ENCODE assay signal across 22 cellular contexts in the genomic region with DNA sequence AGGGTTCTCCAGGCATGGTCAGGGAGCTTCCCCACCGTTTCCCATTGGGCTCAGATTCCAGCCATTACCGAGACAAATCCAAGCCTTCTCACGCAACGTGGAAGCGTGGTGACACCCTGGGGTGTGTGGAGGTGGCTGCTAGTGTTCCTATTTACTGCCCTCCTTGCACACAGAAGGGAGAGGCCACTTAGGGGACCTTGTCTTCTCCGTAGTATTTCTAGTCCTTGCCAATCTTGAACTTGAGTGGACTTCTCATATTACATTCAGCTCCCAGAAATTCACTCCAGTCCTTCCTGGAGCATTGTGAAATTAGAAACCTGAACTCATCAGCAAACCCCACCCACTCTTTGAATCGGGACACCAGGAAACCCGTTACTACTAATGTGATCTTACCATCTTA.
"Had no signal": no experiment of that assay in that cellular context is flagged by ENCODE, and none has a peak within 500 bp of the region (broad histone marks: within the 10 kb centered on the region; RNA-seq: fewer than 3 reads in every experiment).

No MANE protein-coding gene starts in this region.

- H3K9me3 ChIP-seq: breast epithelium, esophagus squamous epithelium, gastroesophageal sphincter, mucosa of descending colon, right lobe of liver, stomach, suprapubic skin, tibial nerve had no signal

- ATAC-seq: activated naive CD4-positive, alpha-beta T cell treated with anti-CD3 and anti-CD28 coated beads, Interleukin-2, amount 50 U/mL, for 72 hours; gastroesophageal sphincter; mucosa of descending colon; right lobe of liver; stimulated activated memory B cell treated with anti-CD40 and anti-IgM and Interleukin-4, amounts not matched to agents 10 μg/mL and 1 μg/mL and 100 μg/mL, for 72 hours; WTC11 had no signal

- H3K27ac ChIP-seq: breast epithelium, esophagus squamous epithelium, gastroesophageal sphincter, right lobe of liver, skin epidermis, stomach, suprapubic skin, tibial nerve had no signal

- H3K4me3 ChIP-seq: breast epithelium, esophagus squamous epithelium, gastroesophageal sphincter, mucosa of descending colon, right lobe of liver, skin epidermis, stomach, suprapubic skin, tibial nerve had no signal

- H3K27me3 ChIP-seq: breast epithelium, esophagus squamous epithelium, right lobe of liver, tibial nerve had no signal

- H3K36me3 ChIP-seq: breast epithelium, esophagus squamous epithelium, gastroesophageal sphincter, right lobe of liver, stomach, suprapubic skin, tibial nerve had no signal

- DNase-seq: activated T-cell treated with anti-CD3 and anti-CD28 coated beads, Interleukin-2, amount 50 U/mL, for 1 hour; cortex of kidney; endodermal cell; esophagus squamous epithelium; hypothalamus; mesendoderm; mucosa of descending colon; occipital lobe; posterior cingulate gyrus; stimulated activated CD4-positive, alpha-beta T cell treated with anti-CD3 and anti-CD28 coated beads, Interleukin-2, amount 100 ng/mL, for 24 hours; stomach; T1000 had no signal

- H3K4me1 ChIP-seq: breast epithelium, gastroesophageal sphincter, right lobe of liver, stomach, suprapubic skin, tibial nerve had no signal

- FAIRE-seq: urothelium cell line had no signal
